Comparison of ENCODE assay signal across 27 cellular contexts in genomic region chr12:14525964-14526363, GRCh38. TPM values are rescaled to one million over a fixed set of nuclear protein-coding genes. Genes with fewer than 3 reads are reported as not detected.
"Had no signal": no experiment of that assay in that cellular context is flagged by ENCODE, and none has a peak within 500 bp of the region (broad histone marks: within the 10 kb centered on the region; RNA-seq: fewer than 3 reads in every experiment).

No MANE protein-coding gene starts in this region.

- H3K36me3 ChIP-seq: colonic mucosa, esophagus muscularis mucosa, gastrocnemius medialis had no signal

- H3K4me3 ChIP-seq: colonic mucosa, coronary artery, dorsolateral prefrontal cortex, esophagus muscularis mucosa, esophagus squamous epithelium, gastrocnemius medialis, gastroesophageal sphincter, heart left ventricle, heart right ventricle had no signal

- DNase-seq: colonic mucosa; cortex of kidney; dermis blood vessel endothelial cell; dorsolateral prefrontal cortex; effector CD4-positive, alpha-beta T cell; effector CD8-positive, alpha-beta T cell; effector memory CD4-positive, alpha-beta T cell; effector memory CD8-positive, alpha-beta T cell; endodermal cell; erythroblast; esophagus squamous epithelium; foreskin fibroblast; foreskin keratinocyte; foreskin melanocyte; gastrocnemius medialis; glutamatergic neuron; head of caudate nucleus; heart left ventricle; heart right ventricle had no signal

- H3K9me3 ChIP-seq: colonic mucosa had no signal

- H3K4me1 ChIP-seq: colonic mucosa, esophagus muscularis mucosa, esophagus squamous epithelium, foreskin keratinocyte, gastrocnemius medialis, gastroesophageal sphincter, heart left ventricle, heart right ventricle had no signal

- H3K27me3 ChIP-seq: colonic mucosa, dorsolateral prefrontal cortex, esophagus muscularis mucosa, esophagus squamous epithelium, foreskin keratinocyte, gastrocnemius medialis, gastroesophageal sphincter, heart left ventricle, heart right ventricle had no signal

- ATAC-seq: effector memory CD8-positive, alpha-beta T cell; esophagus mucosa; foreskin keratinocyte; gastrocnemius medialis; gastroesophageal sphincter; heart left ventricle; heart right ventricle had no signal

- FAIRE-seq: endometrium, endothelial cell of umbilical vein, frontal cortex had no signal

- H3K27ac ChIP-seq: colonic mucosa, coronary artery, dorsolateral prefrontal cortex, epithelial cell of prostate, esophagus muscularis mucosa, esophagus squamous epithelium, foreskin keratinocyte, gastrocnemius medialis, gastroesophageal sphincter, heart left ventricle, heart right ventricle had no signal

RNA-seq across cellular contexts. Expression of gene PLBD1, which starts 41.7 kb away (rescaled TPM):
- total RNA-seq: endothelial cell of umbilical vein had no signal
